Comparison of ENCODE assay signal across 16 cellular contexts in the genomic region with DNA sequence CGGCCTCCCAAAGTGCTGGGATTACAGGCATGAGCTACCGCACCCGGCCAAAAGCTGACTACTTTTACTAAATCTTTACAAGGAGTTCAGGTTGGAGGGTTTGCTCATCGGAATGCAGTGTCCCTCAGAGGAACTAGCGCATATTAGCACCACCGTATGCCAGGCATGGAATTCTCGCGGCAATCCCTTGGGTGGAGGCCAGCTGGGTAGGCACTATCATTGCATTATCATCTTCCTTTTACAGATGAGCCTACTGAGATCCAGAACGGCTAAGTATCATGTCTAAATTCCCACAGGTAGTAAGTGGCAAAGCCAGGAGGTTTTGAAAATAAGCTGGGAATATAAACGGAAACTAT. TPM values are rescaled to one million over a fixed set of nuclear protein-coding genes. Genes with fewer than 3 reads are reported as not detected.
"Had no signal": no experiment of that assay in that cellular context is flagged by ENCODE, and none has a peak within 500 bp of the region (broad histone marks: within the 10 kb centered on the region; RNA-seq: fewer than 3 reads in every experiment).

No MANE protein-coding gene starts in this region.

- H3K36me3 ChIP-seq: esophagus squamous epithelium, left ventricle myocardium inferior, pancreas, stomach, thoracic aorta had no signal

- H3K27ac ChIP-seq: esophagus squamous epithelium, left ventricle myocardium inferior, pancreas, stomach, thoracic aorta had no signal

- ATAC-seq: activated CD4-positive, alpha-beta T cell treated with anti-CD3 and anti-CD28 coated beads for 36 hours; activated CD8-positive, alpha-beta T cell treated with anti-CD3 and anti-CD28 coated beads, Interleukin-2, amount 10 ng/mL, durations not matched to agents 7 days and 5 days had no signal

- FAIRE-seq: pancreas, small intestine, urothelium cell line had no signal

- H3K4me3 ChIP-seq: esophagus squamous epithelium, left ventricle myocardium inferior, pancreas, thoracic aorta had no signal

- H3K27me3 ChIP-seq: esophagus squamous epithelium, stomach had no signal

- DNase-seq: activated CD8-positive, alpha-beta memory T cell treated with anti-CD3 and anti-CD28 coated beads, Interleukin-2, amount 50 U/mL, for 48 hours; activated CD8-positive, alpha-beta T cell treated with anti-CD3 and anti-CD28 coated beads, Interleukin-2, amount 10 ng/mL, durations not matched to agents 7 days and 5 days; activated naive CD4-positive, alpha-beta T cell treated with Interleukin-2 at 50 U/mL for 16 hours; esophagus squamous epithelium; glutamatergic neuron; left ventricle myocardium inferior; pancreas; stomach; T-helper 9 cell had no signal

- H3K9me3 ChIP-seq: esophagus squamous epithelium, left ventricle myocardium inferior, pancreas, stomach, thoracic aorta had no signal

- H3K4me1 ChIP-seq: esophagus squamous epithelium, left ventricle myocardium inferior, pancreas had no signal

RNA-seq across cellular contexts. Expression of gene CXorf66, which starts 6.1 kb away (rescaled TPM):
- total RNA-seq: activated CD4-positive, alpha-beta T cell treated with anti-CD3 and anti-CD28 coated beads for 36 hours; activated CD8-positive, alpha-beta T cell treated with anti-CD3 and anti-CD28 coated beads, Interleukin-2, amount 10 ng/mL, durations not matched to agents 7 days and 5 days; activated T-helper 1 cell treated with anti-CD3 and anti-CD28 coated beads, Interleukin-12 subunit alpha, Interleukin-12 subunit beta, Interleukin-2, Interleukin-4 antibody, amounts not matched to agents 30 ng/mL and 10 ng/mL and 1 ng/mL, durations not matched to agents 14 hours and 24 hours and 36 hours; astrocyte; esophagus squamous epithelium; left ventricle myocardium inferior; neural crest cell; pancreas; stomach; thoracic aorta had no signal
- polyA plus RNA-seq: pancreas, small intestine, stomach had no signal
